23 cellular contexts compared by ENCODE assay signal in the genomic region with DNA sequence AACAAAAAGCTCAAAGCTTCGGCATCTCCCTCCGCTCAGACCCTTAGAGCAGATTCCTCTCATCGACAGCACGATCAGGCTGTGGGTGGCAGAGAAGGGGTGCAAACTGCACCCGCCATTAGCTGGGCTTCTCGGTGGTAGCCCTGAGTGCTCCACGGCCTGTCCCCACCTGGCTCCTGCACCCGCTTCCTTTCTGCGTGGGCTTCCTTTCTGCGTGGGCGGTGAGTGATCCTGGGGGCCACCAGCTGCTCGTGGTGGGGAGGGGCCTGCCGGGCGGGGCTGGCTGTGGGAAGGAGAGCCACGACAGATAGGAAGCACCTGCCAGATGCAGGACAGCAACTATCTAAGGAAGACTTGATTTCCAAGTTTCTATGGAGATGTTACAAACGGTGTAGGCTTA.
"Had no signal": no experiment of that assay in that cellular context is flagged by ENCODE, and none has a peak within 500 bp of the region (broad histone marks: within the 10 kb centered on the region; RNA-seq: fewer than 3 reads in every experiment).

No MANE protein-coding gene starts in this region.

- FAIRE-seq: bronchial epithelial cell had no signal

- H3K27ac ChIP-seq: adrenal gland, epithelial cell of prostate, suprapubic skin, transverse colon, uterus, VCaP had no signal

- H3K9me3 Mint-ChIP-seq: activated naive CD4-positive, alpha-beta T cell treated with anti-CD3 and anti-CD28 coated beads, Interleukin-2, amount 50 U/mL, for 72 hours; activated T-helper 1 cell treated with anti-CD3 and anti-CD28 coated beads, Interleukin-12 subunit alpha, Interleukin-12 subunit beta, Interleukin-2, Interleukin-4 antibody, amounts not matched to agents 30 ng/mL and 10 ng/mL and 1 ng/mL, durations not matched to agents 14 hours and 24 hours and 36 hours; dendritic cell treated with granulocyte-macrophage colony-stimulating factor and Interleukin-4, amounts not matched to agents 40 ng/mL and 50 ng/mL, for 4 days; mesothelial cell of epicardium; stimulated activated naive CD8-positive, alpha-beta T cell treated with anti-CD3 and anti-CD28 coated beads, Interleukin-15, amount 100 ng/mL, for 72 hours; T-helper 1 cell treated with Interleukin-12 subunit alpha and Interleukin-12 subunit beta and Interleukin-4 antibody, amounts not matched to agents 30 μg/mL and 1 μg/mL, for 36 hours had no signal

- H3K4me1 ChIP-seq: suprapubic skin, uterus had no signal

- H3K9me3 ChIP-seq: adrenal gland, suprapubic skin, transverse colon, uterus had no signal

- H3K4me3 ChIP-seq: adrenal gland, lung, suprapubic skin, transverse colon, uterus had no signal

- DNase-seq: activated CD4-positive, alpha-beta T cell treated with anti-CD3 and anti-CD28 coated beads, Interleukin-2, amount 50 U/mL, for 1 hour; activated CD4-positive, CD25-positive, alpha-beta regulatory T cell treated with anti-CD3 and anti-CD28 coated beads, Interleukin-2, amount 50 U/mL, for 72 hours; activated gamma-delta T cell treated with Interleukin-2 at 50 U/mL for 16 hours; adrenal gland; foreskin fibroblast; hypothalamus; islet precursor cell; occipital lobe; stimulated activated CD4-positive, alpha-beta T cell treated with anti-CD3 and anti-CD28 coated beads, Interleukin-2, amount 100 ng/mL, for 48 hours; stimulated activated naive CD8-positive, alpha-beta T cell treated with anti-CD3 and anti-CD28 coated beads, Interleukin-15, amount 100 ng/mL, for 72 hours; transverse colon; uterus had no signal

- H3K27me3 Mint-ChIP-seq: stimulated activated naive CD8-positive, alpha-beta T cell treated with anti-CD3 and anti-CD28 coated beads, Interleukin-15, amount 100 ng/mL, for 72 hours had no signal

- ATAC-seq: activated naive CD4-positive, alpha-beta T cell treated with anti-CD3 and anti-CD28 coated beads, Interleukin-2, amount 50 U/mL, for 72 hours; left lobe of liver; stimulated activated naive CD8-positive, alpha-beta T cell treated with anti-CD3 and anti-CD28 coated beads, Interleukin-15, amount 100 ng/mL, for 72 hours had no signal

- H3K4me3 Mint-ChIP-seq: activated T-helper 1 cell treated with anti-CD3 and anti-CD28 coated beads, Interleukin-12 subunit alpha, Interleukin-12 subunit beta, Interleukin-2, Interleukin-4 antibody, amounts not matched to agents 30 ng/mL and 10 ng/mL and 1 ng/mL, durations not matched to agents 14 hours and 24 hours and 36 hours; dendritic cell treated with granulocyte-macrophage colony-stimulating factor and Interleukin-4, amounts not matched to agents 40 ng/mL and 50 ng/mL, for 4 days; mesothelial cell of epicardium; stimulated activated naive CD8-positive, alpha-beta T cell treated with anti-CD3 and anti-CD28 coated beads, Interleukin-15, amount 100 ng/mL, for 72 hours; T-helper 1 cell treated with Interleukin-12 subunit alpha and Interleukin-12 subunit beta and Interleukin-4 antibody, amounts not matched to agents 30 μg/mL and 1 μg/mL, for 36 hours had no signal

- H3K36me3 ChIP-seq: uterus had no signal

- H3K27ac Mint-ChIP-seq: activated naive CD4-positive, alpha-beta T cell treated with anti-CD3 and anti-CD28 coated beads, Interleukin-2, amount 50 U/mL, for 72 hours; activated T-helper 1 cell treated with anti-CD3 and anti-CD28 coated beads, Interleukin-12 subunit alpha, Interleukin-12 subunit beta, Interleukin-2, Interleukin-4 antibody, amounts not matched to agents 30 ng/mL and 10 ng/mL and 1 ng/mL, durations not matched to agents 14 hours and 24 hours and 36 hours; dendritic cell treated with granulocyte-macrophage colony-stimulating factor and Interleukin-4, amounts not matched to agents 40 ng/mL and 50 ng/mL, for 4 days; mesothelial cell of epicardium; stimulated activated naive CD8-positive, alpha-beta T cell treated with anti-CD3 and anti-CD28 coated beads, Interleukin-15, amount 100 ng/mL, for 72 hours; T-helper 1 cell treated with Interleukin-12 subunit alpha and Interleukin-12 subunit beta and Interleukin-4 antibody, amounts not matched to agents 30 μg/mL and 1 μg/mL, for 36 hours had no signal

- H3K27me3 ChIP-seq: adrenal gland, suprapubic skin, transverse colon, uterus had no signal
